ENCODE assay signal across 1 cellular context in genomic region chr5:34526682-34527305, GRCh38.
TF ChIP-seq lines count a peak whose summit lies in the region.

No MANE protein-coding gene starts in this region.

TF ChIP-seq in K562, 482 proteins besides CTCF, POLR2A, EP300 and RAD21 (continued from another document and continues in another):
- TF ChIP-seq AFF4 (CRISPR knock-in tag; IDR thresholded peaks at IDR 0.05) (no peak), ZNF212 (CRISPR knock-in tag; IDR thresholded peaks at IDR 0.05) (no peak), KDM2B (CRISPR knock-in tag; IDR thresholded peaks at IDR 0.05) (no peak), ZNF444 (CRISPR knock-in tag; IDR thresholded peaks at IDR 0.05) (no peak), CBX2 (IDR thresholded peaks at IDR 0.05; ENCODE audit: insufficient read depth, low read length, poor library complexity, severe bottlenecking) (no peak), RBM39 (optimal IDR thresholded peaks at IDR 0.05; ENCODE audit: low read depth, low read length) (no peak), STAT5B (CRISPR knock-in tag; IDR thresholded peaks at IDR 0.05) (no peak), ZNF347 (CRISPR knock-in tag; IDR thresholded peaks at IDR 0.05; ENCODE audit: low read depth) (no peak), ZNF830 (CRISPR knock-in tag; IDR thresholded peaks at IDR 0.05) (no peak), TEAD4 (IDR thresholded peaks at IDR 0.05; ENCODE audit: low read length) (peak; percentile 93), TEAD4 (CRISPR knock-in tag; IDR thresholded peaks at IDR 0.05; ENCODE audit: borderline replicate concordance) (no peak), JUN (IDR thresholded peaks at IDR 0.05; ENCODE audit: borderline replicate concordance, low read depth, low read length) (no peak), JUN (CRISPR knock-in tag; IDR thresholded peaks at IDR 0.05; ENCODE audit: borderline replicate concordance) (no peak), FOXJ2 (tag; IDR thresholded peaks at IDR 0.05) (no peak), HNRNPLL (IDR thresholded peaks at IDR 0.05; ENCODE audit: low read depth, low read length, poor library complexity, severe bottlenecking) (no peak), ZNF280A (IDR thresholded peaks at IDR 0.05; ENCODE audit: low read depth, partially characterized antibody) (no peak), NFIX (CRISPR knock-in tag; IDR thresholded peaks at IDR 0.05; ENCODE audit: low read depth) (no peak), TCF7 (IDR thresholded peaks at IDR 0.05; ENCODE audit: borderline replicate concordance) (no peak), ATF2 (CRISPR knock-in tag; IDR thresholded peaks at IDR 0.05) (no peak), FOXA1 (IDR thresholded peaks at IDR 0.05; ENCODE audit: borderline replicate concordance) (no peak), MYC (IDR thresholded peaks at IDR 0.05; ENCODE audit: low read depth, low read length) (peak; percentile 28; the same call in 1 of the 2 replicates), MYC (CRISPR knock-in tag; IDR thresholded peaks at IDR 0.05; ENCODE audit: borderline replicate concordance, low read depth) (no peak), ZNF696 (CRISPR knock-in tag; conservative IDR thresholded peaks at IDR 0.05) (no peak), ZNF253 (CRISPR knock-in tag; conservative IDR thresholded peaks at IDR 0.05) (no peak), PHB (CRISPR knock-in tag; IDR thresholded peaks at IDR 0.05) (no peak), MBD2 (IDR thresholded peaks at IDR 0.05; ENCODE audit: borderline replicate concordance, low read depth) (no peak), ZSCAN29 (IDR thresholded peaks at IDR 0.05) (no peak), ZNF263 (CRISPR knock-in tag; IDR thresholded peaks at IDR 0.05; ENCODE audit: borderline replicate concordance) (no peak), NCOR1 (IDR thresholded peaks at IDR 0.05) (peak; percentile 80), SIX5 (IDR thresholded peaks at IDR 0.05; ENCODE audit: borderline replicate concordance in 1 of 2, insufficient read depth in 1 of 2, low read depth in 1 of 2, low read length in 2 of 2) (no peak), ESRRA (IDR thresholded peaks at IDR 0.05; ENCODE audit: borderline replicate concordance, low read depth) (no peak), SAFB (IDR thresholded peaks at IDR 0.05; ENCODE audit: borderline replicate concordance, low read depth, low read length) (no peak), TRIM25 (IDR thresholded peaks at IDR 0.05; ENCODE audit: borderline replicate concordance) (no peak), ZNF436 (CRISPR knock-in tag; IDR thresholded peaks at IDR 0.05) (no peak), SMAD3 (CRISPR knock-in tag; conservative IDR thresholded peaks at IDR 0.05) (no peak), ZNF639 (CRISPR knock-in tag; conservative IDR thresholded peaks at IDR 0.05 in 1 of 2, IDR thresholded peaks at IDR 0.05 in 1 of 2) (no peak), CHD4 (IDR thresholded peaks at IDR 0.05; ENCODE audit: insufficient read depth, insufficient replicate concordance, low read depth, low read length, poor library complexity, severe bottlenecking) (no peak), FUS (optimal IDR thresholded peaks at IDR 0.05; ENCODE audit: low read depth, low read length) (no peak), THRB (CRISPR knock-in tag; conservative IDR thresholded peaks at IDR 0.05) (no peak), U2AF2 (optimal IDR thresholded peaks at IDR 0.05; ENCODE audit: low read depth, low read length) (no peak), HDAC1 (IDR thresholded peaks at IDR 0.05) (peak in 1 of 2 experiments; percentile 17; a peak in 1 of 4 replicates), SMC3 (conservative IDR thresholded peaks at IDR 0.05; ENCODE audit: insufficient read depth, low read depth, low read length) (no peak), ZNF589 (CRISPR knock-in tag; IDR thresholded peaks at IDR 0.05; ENCODE audit: low read depth) (no peak), SRSF7 (optimal IDR thresholded peaks at IDR 0.05; ENCODE audit: low read depth, low read length) (no peak), ZNF407 (IDR thresholded peaks at IDR 0.05; ENCODE audit: low read depth) (no peak)
